ENCODE assay signal across 22 cellular contexts in genomic region chr3:111589303-111590095, GRCh38. TPM values are rescaled to one million over a fixed set of nuclear protein-coding genes. Genes with fewer than 3 reads are reported as not detected.
A peak's percentile ranks its signal among the peaks of the same experiment; 100 is the strongest.
DNase-seq lines count a peak whose midpoint lies in the region; ATAC-seq and TF ChIP-seq lines count a peak whose summit lies in the region.
"Had no signal": no experiment of that assay in that cellular context is flagged by ENCODE, and none has a peak within 500 bp of the region (broad histone marks: within the 10 kb centered on the region; RNA-seq: fewer than 3 reads in every experiment).

No MANE protein-coding gene starts in this region.

- no peaks in the 10 kb centered on the region for H3K27me3 Mint-ChIP-seq in activated naive CD4-positive, alpha-beta T cell treated with anti-CD3 and anti-CD28 coated beads, Interleukin-2, amount 10 ng/mL, durations not matched to agents 7 days and 5 days
- no peaks in the 10 kb centered on the region for H3K27me3 Mint-ChIP-seq in stimulated activated naive CD8-positive, alpha-beta T cell treated with anti-CD3 and anti-CD28 coated beads, Interleukin-15, amount 100 ng/mL, for 72 hours

- no peaks in the 10 kb centered on the region for H3K9me3 ChIP-seq in SK-N-SH
- H3K9me3 ChIP-seq: BE2C had no signal

- peak overlapping the region; percentile 73 for H3K27ac Mint-ChIP-seq in activated naive CD4-positive, alpha-beta T cell treated with anti-CD3 and anti-CD28 coated beads, Interleukin-2, amount 10 ng/mL, durations not matched to agents 7 days and 5 days
- H3K27ac Mint-ChIP-seq in stimulated activated naive CD8-positive, alpha-beta T cell treated with anti-CD3 and anti-CD28 coated beads, Interleukin-15, amount 100 ng/mL, for 72 hours, result peak overlapping the region in 1 of 2 donors; percentile 80

- H3K4me1 ChIP-seq in SK-N-SH (ENCODE audit: control insufficient read depth in 1 of 2, insufficient read depth in 2 of 2, low read depth in 1 of 2, low read length in 1 of 2), result peaks cover 2 to 42% of the 10 kb centered on the region in 2 experiments; a peak in 3 of 4 replicates
- H3K4me1 ChIP-seq: BE2C, parathyroid adenoma had no signal

- no peak for DNase-seq in activated naive CD4-positive, alpha-beta T cell treated with anti-CD3 and anti-CD28 coated beads, Interleukin-2, amount 10 ng/mL, durations not matched to agents 7 days and 5 days
- no peak for DNase-seq in activated naive CD4-positive, alpha-beta T cell treated with Interleukin-2 at 50 U/mL for 16 hours
- DNase-seq in SK-N-SH (peak; percentile 21), HuH-7.5 (ENCODE audit: low spot score) (no peak), NCI-H187 treated with DMSO at 0.1 percent for 48 hours (lab: John Stamatoyannopoulos, UW) (no peak)
- no peak for DNase-seq in stimulated activated naive CD8-positive, alpha-beta T cell treated with anti-CD3 and anti-CD28 coated beads, Interleukin-15, amount 100 ng/mL, for 72 hours
- DNase-seq: activated CD4-positive, alpha-beta T cell treated with anti-CD3 and anti-CD28 coated beads for 1 hour; BE2C; DND-41; glutamatergic neuron; NCI-H748 treated with DMSO at 0.1 percent for 48 hours had no signal

- peaks cover 64% of the 10 kb centered on the region for H3K4me1 Mint-ChIP-seq in activated naive CD4-positive, alpha-beta T cell treated with anti-CD3 and anti-CD28 coated beads, Interleukin-2, amount 10 ng/mL, durations not matched to agents 7 days and 5 days
- peaks cover 71% of the 10 kb centered on the region for H3K4me1 Mint-ChIP-seq in stimulated activated naive CD8-positive, alpha-beta T cell treated with anti-CD3 and anti-CD28 coated beads, Interleukin-15, amount 100 ng/mL, for 72 hours

- ATAC-seq in esophagus mucosa, result peak; percentile 27
- no peak for ATAC-seq in stimulated activated naive CD8-positive, alpha-beta T cell treated with anti-CD3 and anti-CD28 coated beads, Interleukin-15, amount 100 ng/mL, for 72 hours
- no peak for ATAC-seq in GM18870 (IDR thresholded peaks at IDR 0.05; ENCODE audit: unreplicated experiment)
- ATAC-seq: HepG2 had no signal

- no peaks in the 10 kb centered on the region for H3K36me3 ChIP-seq in SK-N-SH (replicated peaks in 1 of 2; ENCODE audit: control insufficient read depth in 1 of 2, insufficient read depth in 2 of 2, low read length in 1 of 2)
- H3K36me3 ChIP-seq: BE2C had no signal

- H3K27ac ChIP-seq in SK-N-SH (ENCODE audit: low read depth in 2 of 2, low read length in 1 of 2), result peak overlapping the region; percentile 73; a peak in 3 of 4 replicates
- H3K27ac ChIP-seq: parathyroid adenoma had no signal

- TF ChIP-seq CTCF in SK-N-SH (IDR thresholded peaks at IDR 0.05), result no peak

- POLR2A ChIA-PET in SK-N-SH (lab: Yijun Ruan, JAX), result no interaction called here

- H4K20me1 ChIP-seq in SK-N-SH (ENCODE audit: insufficient read depth), result no peaks in the 10 kb centered on the region

- H3K79me2 ChIP-seq in SK-N-SH (ENCODE audit: insufficient read depth), result no peaks in the 10 kb centered on the region
- H3K79me2 ChIP-seq: parathyroid adenoma had no signal

- H2AFZ ChIP-seq in SK-N-SH (ENCODE audit: low read depth), result no peak overlapping the region; the same call in 1 of the 2 replicates
- H2AFZ ChIP-seq: parathyroid adenoma had no signal

- H3K9me3 Mint-ChIP-seq in activated naive CD4-positive, alpha-beta T cell treated with anti-CD3 and anti-CD28 coated beads, Interleukin-2, amount 10 ng/mL, durations not matched to agents 7 days and 5 days, result peaks cover 6% of the 10 kb centered on the region
- peaks cover 20 to 22% of the 10 kb centered on the region in 2 donors for H3K9me3 Mint-ChIP-seq in stimulated activated naive CD8-positive, alpha-beta T cell treated with anti-CD3 and anti-CD28 coated beads, Interleukin-15, amount 100 ng/mL, for 72 hours

- H3K4me3 ChIP-seq in SK-N-SH (ENCODE audit: low read depth in 2 of 2, low read length in 1 of 2), result no peak overlapping the region

- TF ChIP-seq RAD21 in SK-N-SH (IDR thresholded peaks at IDR 0.05; ENCODE audit: low read length), result no peak

- WGBS in SK-N-SH (ENCODE audit: low lambda C conversion rate), result 0% methylated on average over 2 of the region's 2 CpGs

- TF ChIP-seq EP300 in SK-N-SH (IDR thresholded peaks at IDR 0.05; ENCODE audit: borderline replicate concordance in 1 of 2, low read depth in 1 of 2, low read length in 1 of 2), result peak; percentile 37 to 81; a peak in 2 of 4 replicates

- H3K9ac ChIP-seq in SK-N-SH, result peak overlapping the region; percentile 15; the same call in 1 of the 2 replicates
- H3K9ac ChIP-seq: parathyroid adenoma had no signal

- H3F3A ChIP-seq in SK-N-SH (replicated peaks; ENCODE audit: insufficient read depth), result peaks cover 19% of the 10 kb centered on the region

- no peak overlapping the region for H3K4me3 Mint-ChIP-seq in activated naive CD4-positive, alpha-beta T cell treated with anti-CD3 and anti-CD28 coated beads, Interleukin-2, amount 10 ng/mL, durations not matched to agents 7 days and 5 days
- H3K4me3 Mint-ChIP-seq in stimulated activated naive CD8-positive, alpha-beta T cell treated with anti-CD3 and anti-CD28 coated beads, Interleukin-15, amount 100 ng/mL, for 72 hours, result peak overlapping the region; percentile 8 to 12

- H3K36me3 Mint-ChIP-seq in activated naive CD4-positive, alpha-beta T cell treated with anti-CD3 and anti-CD28 coated beads, Interleukin-2, amount 10 ng/mL, durations not matched to agents 7 days and 5 days, result peaks cover 82% of the 10 kb centered on the region

- H3K4me2 ChIP-seq in SK-N-SH, result peak overlapping the region; percentile 3; the same call in 1 of the 2 replicates

- CTCF ChIA-PET in activated naive CD4-positive, alpha-beta T cell treated with anti-CD3 and anti-CD28 coated beads, Interleukin-2, amount 10 ng/mL, durations not matched to agents 7 days and 5 days (lab: Charles Lee), result interaction anchor here (1.3 to 3.0 kb wide), 3 partner anchors 11 to 27 kb away, joined by 4 to 18 read pairs (median 16); no protein-coding TSS in a partner anchor
- CTCF ChIA-PET in SK-N-SH (lab: Yijun Ruan, JAX), result interaction anchor here (0.6 to 1.1 kb wide), 3 partner anchors 51 to 763 kb away, joined by 3 to 6 read pairs (median 4); no protein-coding TSS in a partner anchor

- no peaks in the 10 kb centered on the region for H3K27me3 ChIP-seq in SK-N-SH (ENCODE audit: insufficient read depth)

- no peaks in the 10 kb centered on the region for H3K9me2 ChIP-seq in SK-N-SH

TF ChIP-seq in SK-N-SH, 30 proteins besides CTCF, POLR2A, EP300 and RAD21 (continues in another document):
- no peak for TF ChIP-seq RXRA (IDR thresholded peaks at IDR 0.05; ENCODE audit: borderline replicate concordance, low read depth)
- peak; percentile 75 for TF ChIP-seq JUND (IDR thresholded peaks at IDR 0.05)
- TF ChIP-seq MXI1 (IDR thresholded peaks at IDR 0.05; ENCODE audit: low read depth, low read length), result no peak
- TF ChIP-seq YY1 (IDR thresholded peaks at IDR 0.05; ENCODE audit: low read depth), result no peak
- peak; percentile 88 for TF ChIP-seq TCF12 (IDR thresholded peaks at IDR 0.05)
- TF ChIP-seq SMC3 (IDR thresholded peaks at IDR 0.05; ENCODE audit: low read depth, low read length), result no peak
- TF ChIP-seq FOXJ3 (CRISPR knock-in tag; IDR thresholded peaks at IDR 0.05), result no peak
- no peak for TF ChIP-seq RCOR1 (IDR thresholded peaks at IDR 0.05; ENCODE audit: low read length)
- TF ChIP-seq PBX3 (IDR thresholded peaks at IDR 0.05), result peak; percentile 91
- TF ChIP-seq GABPA (IDR thresholded peaks at IDR 0.05; ENCODE audit: low read depth), result no peak
- peak; percentile 18; the same call in 1 of the 2 replicates for TF ChIP-seq POLR2AphosphoS5 (IDR thresholded peaks at IDR 0.05; ENCODE audit: low read depth, low read length)
- TF ChIP-seq NFIC (IDR thresholded peaks at IDR 0.05; ENCODE audit: borderline replicate concordance), result peak; percentile 5; the same call in 1 of the 2 replicates
- no peak for TF ChIP-seq REST (IDR thresholded peaks at IDR 0.05; ENCODE audit: low read depth, low read length)

RNA-seq across cellular contexts. Expression of gene ZBED2, which starts 5.6 kb away (rescaled TPM):
- polyA plus RNA-seq in SK-N-SH (2012; rRNA removed), result 0.76 and 1.3 TPM in 2 replicates
- 1.3 and 1.4 TPM in 2 replicates for polyA plus RNA-seq in SK-N-SH (2012; cell fraction: cytosol; rRNA removed)
- 0.47 and 0.83 TPM in 2 replicates for polyA plus RNA-seq in SK-N-SH (2012; cell fraction: nucleus; rRNA removed)
- 6.8 TPM for total RNA-seq in esophagus mucosa
- total RNA-seq: chondrocyte, endothelial cell of umbilical vein, H4, mononuclear cell, RPMI7951, skeletal muscle tissue had no signal
- polyA plus RNA-seq: endothelial cell of umbilical vein, HepG2 had no signal

RNA-seq across cellular contexts. Expression of gene CD96, which starts 47.5 kb away (rescaled TPM):
- 0.02 and 0.06 TPM in 2 replicates for polyA plus RNA-seq in SK-N-SH (2012; rRNA removed)
- polyA plus RNA-seq in SK-N-SH (2012; cell fraction: cytosol; rRNA removed), result 0.03 and 0.05 TPM in 2 replicates
- polyA plus RNA-seq in SK-N-SH (2012; cell fraction: nucleus; rRNA removed), result 0.01 TPM in 1 of 2 replicates, not detected in the other
- total RNA-seq in esophagus mucosa, result 1.0 TPM
- total RNA-seq: endothelial cell of umbilical vein, HepG2, kidney epithelial cell had no signal
- polyA plus RNA-seq: endothelial cell of umbilical vein, HepG2 had no signal
